In genomic region chr1:177138347-177138746, GRCh38 we compare ENCODE assay signal across 9 cellular contexts. TPM values are rescaled to one million over a fixed set of nuclear protein-coding genes. Genes with fewer than 3 reads are reported as not detected.
"Had no signal": no experiment of that assay in that cellular context is flagged by ENCODE, and none has a peak within 500 bp of the region (broad histone marks: within the 10 kb centered on the region; RNA-seq: fewer than 3 reads in every experiment).

No MANE protein-coding gene starts in this region.

- DNase-seq: H9, HCEC 1CT, IMR-90, KG1 had no signal

- H3K27ac Mint-ChIP-seq: GM23338 had no signal

- H3K4me3 Mint-ChIP-seq: GM23338, H9 had no signal

- H3K4me3 ChIP-seq: GM23338, K562 had no signal

- ATAC-seq: K562 had no signal

- H3K9me3 Mint-ChIP-seq: GM23338, H9 had no signal

- FAIRE-seq: H54, HTR-8/SVneo, K562 had no signal

- H3K4me2 ChIP-seq: GM23338 had no signal

- H2AFZ ChIP-seq: GM23338 had no signal

RNA-seq across cellular contexts. Expression of gene ASTN1, which starts 26.2 kb away (rescaled TPM):
- total RNA-seq: HT-29 had no signal

RNA-seq across cellular contexts. Expression of gene BRINP2, which starts 32.4 kb away (rescaled TPM):
- total RNA-seq: H9, HT-29, IMR-90, K562 had no signal
- polyA plus RNA-seq: IMR-90, K562 had no signal
